8 cellular contexts compared by ENCODE assay signal in the genomic region with DNA sequence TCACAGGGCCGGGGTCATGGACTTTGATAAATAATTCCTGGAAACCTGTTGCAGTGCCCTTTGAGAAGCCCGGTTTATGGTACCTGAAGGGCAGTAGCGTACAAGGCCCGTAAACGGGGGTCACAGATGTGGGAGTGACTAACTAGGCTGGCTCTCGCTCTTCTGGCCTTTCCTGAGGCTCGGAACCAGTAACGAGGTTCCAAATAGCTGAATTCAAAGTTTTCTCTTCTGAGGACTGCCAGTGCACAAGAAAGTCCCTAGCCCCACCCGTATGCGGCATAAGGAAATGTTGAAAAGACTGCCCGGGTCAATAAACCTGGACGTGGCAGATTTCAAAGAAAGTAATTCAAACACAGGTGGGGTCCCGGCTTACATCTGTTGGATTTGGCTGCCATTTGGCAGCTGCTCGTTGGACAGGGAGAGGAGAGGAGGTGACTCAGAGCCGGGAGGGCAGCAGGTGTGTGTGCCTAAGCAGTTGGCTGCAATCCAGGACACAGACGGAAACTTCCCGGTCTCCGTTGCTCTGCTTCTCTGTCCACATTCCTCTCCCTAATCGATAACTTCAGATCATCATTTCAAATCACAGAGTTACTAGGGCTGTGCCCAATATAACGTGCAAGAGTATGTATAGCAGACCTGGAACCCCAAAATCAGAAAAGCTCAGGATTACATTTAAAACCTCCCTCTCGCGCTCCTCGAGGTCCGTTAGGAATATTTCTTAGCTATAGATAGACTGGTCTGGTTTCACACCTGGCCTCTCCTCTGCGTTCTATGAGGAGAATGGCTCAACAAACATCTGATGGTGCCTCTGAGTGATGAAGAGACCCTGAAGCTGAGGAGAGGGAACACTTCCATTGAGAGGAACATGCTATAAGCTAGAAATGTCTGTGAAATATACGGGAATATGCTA. TPM values are rescaled to one million over a fixed set of nuclear protein-coding genes. Genes with fewer than 3 reads are reported as not detected.
DNase-seq lines count a peak whose midpoint lies in the region; ATAC-seq, FAIRE-seq and TF ChIP-seq lines count a peak whose summit lies in the region.

No MANE protein-coding gene starts in this region.

- H3K4me2 ChIP-seq in SU-DHL-6 (ENCODE audit: low read depth, low read length, poor library complexity, severe bottlenecking) = peak overlapping the region; percentile 76

- no peak for FAIRE-seq in small intestine (lab: Jason Lieb, UNC)

- H3K9me3 ChIP-seq in SU-DHL-6 (ENCODE audit: insufficient read depth, low read length) = no peaks in the 10 kb centered on the region
- no peaks in the 10 kb centered on the region for H3K9me3 ChIP-seq in small intestine (ENCODE audit: control insufficient read depth, low read depth)

- peaks cover 4% of the 10 kb centered on the region for H3K36me3 Mint-ChIP-seq in brain

- WGBS in small intestine, 3 donors = 4 to 17% (median 10%) methylated on average over 26 of the region's 26 CpGs

- H3K4me1 ChIP-seq in small intestine (ENCODE audit: control insufficient read depth in 2 of 2, insufficient read depth in 1 of 2, low read depth in 1 of 2, low read length in 1 of 2) = peaks cover 0 to 2% of the 10 kb centered on the region in 2 donors

- H3K9me2 ChIP-seq in SU-DHL-6 (replicated peaks; ENCODE audit: insufficient read depth, low read length) = no peaks in the 10 kb centered on the region

- peak overlapping the region; percentile 5; the same call in 1 of the 2 replicates for H3K27ac ChIP-seq in SU-DHL-6 (ENCODE audit: low read depth, low read length)
- peak overlapping the region; percentile 93 to 99 for H3K27ac ChIP-seq in small intestine (ENCODE audit: low read depth in 1 of 2, low read length in 1 of 2)

- peak overlapping the region; percentile 90 for H2AFZ ChIP-seq in SU-DHL-6 (ENCODE audit: low read depth, low read length, severe bottlenecking)

- H3K27me3 Mint-ChIP-seq in brain = peaks cover 13% of the 10 kb centered on the region

- no peak for TF ChIP-seq CTCF in SU-DHL-6 (IDR thresholded peaks at IDR 0.05; ENCODE audit: insufficient read depth, low read length, poor library complexity, severe bottlenecking)
- TF ChIP-seq CTCF in brain (conservative IDR thresholded peaks at IDR 0.05) = no peak

- peaks cover 40% of the 10 kb centered on the region for H3K4me1 Mint-ChIP-seq in brain

- H3K9ac ChIP-seq in SU-DHL-6 (ENCODE audit: low read length) = peak overlapping the region; percentile 75

- no peaks in the 10 kb centered on the region for H3K9me3 Mint-ChIP-seq in brain

- H3K36me3 ChIP-seq in SU-DHL-6 (ENCODE audit: low read length) = no peaks in the 10 kb centered on the region
- H3K36me3 ChIP-seq in small intestine (ENCODE audit: control insufficient read depth in 2 of 2, insufficient read depth in 2 of 2, low read length in 2 of 2) = peaks cover 0 to 4% of the 10 kb centered on the region in 2 donors

- H3F3A ChIP-seq in SU-DHL-6 (ENCODE audit: insufficient read depth) = no peaks in the 10 kb centered on the region

- DNase-seq in DMS53 (lab: John Stamatoyannopoulos, UW) (peak; percentile 98), M059J (ENCODE audit: low read depth) (peak; percentile 81), iPS-NIHi7 (ENCODE audit: extremely low spot score) (peak; percentile 69), small intestine (peak; percentile 97), OCI-M1 (lab: John Stamatoyannopoulos, UW) (no peak)

- H3K79me2 ChIP-seq in SU-DHL-6 (ENCODE audit: insufficient read depth, low read length) = 0 out of 2 replicates have a peak, but pooled peaks cover 14% of the 10 kb centered on the region

- ATAC-seq in GM21717 (IDR thresholded peaks at IDR 0.05; ENCODE audit: unreplicated experiment) = peak; percentile 30

- H3K27me3 ChIP-seq in SU-DHL-6 (ENCODE audit: low read length) (no peaks in the 10 kb centered on the region), small intestine (ENCODE audit: control insufficient read depth in 2 of 2, insufficient read depth in 2 of 2, low read length in 2 of 2) (no peaks in the 10 kb centered on the region)

- H3K4me3 ChIP-seq in SU-DHL-6 (ENCODE audit: insufficient read depth, low read length, poor library complexity, severe bottlenecking) (peak overlapping the region; percentile 80), small intestine (ENCODE audit: low read depth in 1 of 2, low read length in 2 of 2) (peak overlapping the region; percentile 62 to 94)

- peak overlapping the region; percentile 89 to 92 (median 91) for H3K4me3 Mint-ChIP-seq in brain

- peaks cover 5% of the 10 kb centered on the region; the same call in 1 of the 2 replicates for H4K20me1 ChIP-seq in SU-DHL-6 (ENCODE audit: low read depth, low read length)

- H3K27ac Mint-ChIP-seq in brain = peak overlapping the region; percentile 87 to 94 (median 92)

RNA-seq across cellular contexts. Expression of a gene that starts 0.8 kb away (rescaled TPM):
- total RNA-seq in M059J (2014; rRNA removed; shearing (Covaris generic)) = 22.4 and 23.2 TPM in 2 replicates
- polyA plus RNA-seq in brain (ENCODE audit: insufficient read depth, low read depth, low replicate concordance) (22.2 TPM), small intestine (100 to 1,000 TPM; 168 to 243 (median 232) TPM)
